Comparison of ENCODE assay signal across 9 cellular contexts in the genomic region with DNA sequence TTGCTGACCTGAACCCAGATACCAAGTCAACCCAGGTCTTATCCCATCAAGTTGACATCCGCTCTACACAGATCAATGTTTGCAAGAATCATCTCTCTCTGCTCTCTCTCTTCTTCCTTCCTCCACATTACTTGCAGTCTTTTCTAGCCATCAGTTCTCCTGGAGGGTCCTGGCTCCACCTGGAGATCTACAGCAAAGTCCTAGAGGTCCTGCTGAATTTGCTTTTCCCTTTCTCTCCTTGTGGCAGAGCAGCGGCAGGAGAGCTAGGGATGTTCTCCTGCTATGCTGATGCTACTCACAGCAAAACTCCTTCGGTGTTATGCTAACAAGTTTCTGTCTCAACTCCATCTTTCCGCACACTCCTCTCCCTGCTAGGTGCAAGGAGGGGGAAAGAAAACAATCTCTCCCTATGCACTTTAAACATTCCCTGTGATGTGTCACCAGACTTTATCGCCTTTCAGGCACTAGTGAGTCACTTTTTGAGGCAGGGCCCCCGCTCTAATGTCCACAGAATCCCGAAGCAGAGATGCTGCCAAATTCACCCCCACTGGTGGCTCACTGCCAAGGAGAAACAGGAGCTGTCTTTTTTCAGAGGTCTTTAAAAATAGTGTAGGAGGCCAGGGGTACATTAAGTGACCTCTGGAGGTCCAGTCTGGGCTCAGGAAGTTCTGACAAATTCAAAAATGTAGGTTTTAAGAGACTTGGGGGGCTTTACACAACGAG.
A peak's percentile ranks its signal among the peaks of the same experiment; 100 is the strongest.
DNase-seq lines count a peak whose midpoint lies in the region; ATAC-seq and TF ChIP-seq lines count a peak whose summit lies in the region.
"Had no signal": no experiment of that assay in that cellular context is flagged by ENCODE, and none has a peak within 500 bp of the region (broad histone marks: within the 10 kb centered on the region; RNA-seq: fewer than 3 reads in every experiment).

No MANE protein-coding gene starts in this region.

- H3K4me1 Mint-ChIP-seq in activated T-cell treated with anti-CD3 and anti-CD28 coated beads, Interleukin-2, amount 50 U/mL, for 24 hours (ENCODE audit: low read depth), result peaks cover 32% of the 10 kb centered on the region

- intact Hi-C loops in dorsolateral prefrontal cortex (cut with DNase I), result no loop called here

- no peak for ATAC-seq in GM21786 (IDR thresholded peaks at IDR 0.05; ENCODE audit: unreplicated experiment)

- H3K36me3 ChIP-seq in mesodermal cell (ENCODE audit: control insufficient read depth, insufficient read depth, low read length), result no peaks in the 10 kb centered on the region

- H3K27ac Mint-ChIP-seq in activated T-cell treated with anti-CD3 and anti-CD28 coated beads, Interleukin-2, amount 50 U/mL, for 24 hours, result no peak overlapping the region
- H3K27ac Mint-ChIP-seq: CD4-positive, CD25-positive, alpha-beta regulatory T cell had no signal

- no peaks in the 10 kb centered on the region for H3K9me3 ChIP-seq in mesodermal cell (ENCODE audit: control insufficient read depth, low read length)

- TF ChIP-seq CTCF in dorsolateral prefrontal cortex (IDR thresholded peaks at IDR 0.05 in 54 of 56, conservative IDR thresholded peaks at IDR 0.05 in 2 of 56; ENCODE audit: low read depth in 1 of 56, partially characterized antibody in 56 of 56), result no peak

- H3K36me3 Mint-ChIP-seq in activated T-cell treated with anti-CD3 and anti-CD28 coated beads, Interleukin-2, amount 50 U/mL, for 24 hours (ENCODE audit: low read depth), result no peaks in the 10 kb centered on the region
- H3K36me3 Mint-ChIP-seq: CD4-positive, CD25-positive, alpha-beta regulatory T cell had no signal

- H3K4me3 Mint-ChIP-seq in activated T-cell treated with anti-CD3 and anti-CD28 coated beads, Interleukin-2, amount 50 U/mL, for 24 hours, result no peak overlapping the region
- H3K4me3 Mint-ChIP-seq: CD4-positive, CD25-positive, alpha-beta regulatory T cell had no signal

- H3K4me3 ChIP-seq in dorsolateral prefrontal cortex, result no peak overlapping the region
- H3K4me3 ChIP-seq in mesodermal cell (ENCODE audit: extremely low read depth, insufficient read depth, low read length, poor library complexity, severe bottlenecking), result no peak overlapping the region

- peaks cover 47% of the 10 kb centered on the region for H3K4me1 ChIP-seq in mesodermal cell (ENCODE audit: control insufficient read depth, insufficient read depth, low read length, poor library complexity, severe bottlenecking)

- H3K27me3 Mint-ChIP-seq in activated T-cell treated with anti-CD3 and anti-CD28 coated beads, Interleukin-2, amount 50 U/mL, for 24 hours, result peaks cover 70% of the 10 kb centered on the region

- H3K27me3 ChIP-seq in dorsolateral prefrontal cortex, result peaks cover 0 to 7% (median 0%) of the 10 kb centered on the region in 45 donors

- H3K9me3 Mint-ChIP-seq in activated T-cell treated with anti-CD3 and anti-CD28 coated beads, Interleukin-2, amount 50 U/mL, for 24 hours, result no peaks in the 10 kb centered on the region
- H3K9me3 Mint-ChIP-seq: CD4-positive, CD25-positive, alpha-beta regulatory T cell had no signal

- DNase-seq in 8988T (peak; percentile 53), LoVo (ENCODE audit: low spot score) (peak; percentile 84), dorsolateral prefrontal cortex (peak in 5 of 10 donors; percentile 39 to 72 (median 58)), NK-92 (lab: John Stamatoyannopoulos, UW; ENCODE audit: unreplicated experiment) (no peak)
- no peak for DNase-seq in activated CD4-positive, alpha-beta T cell treated with anti-CD3 and anti-CD28 coated beads for 1 hour
- no peak for DNase-seq in activated T-cell treated with anti-CD3 and anti-CD28 coated beads, Interleukin-2, amount 50 U/mL, for 24 hours
- DNase-seq: CD4-positive, CD25-positive, alpha-beta regulatory T cell had no signal

- H3K27ac ChIP-seq in dorsolateral prefrontal cortex (peak overlapping the region in 46 of 59 donors; percentile 9 to 83 (median 64)), mesodermal cell (ENCODE audit: low read depth, low read length, severe bottlenecking) (peak overlapping the region; percentile 81)

- WGBS in mesodermal cell (ENCODE audit: insufficient coverage in 2 of 2), 2 experiments, result 71 to 94% methylated on average over 2 to 5 of the region's 8 CpGs

Comparison
In these comparisons a context has a peak if more than half of its experiments do, and no peak if none do; other contexts are left out.
1. DNase-seq: peak in 8988T (single experiment) and LoVo (single experiment); none in NK-92 (single experiment), activated CD4-positive, alpha-beta T cell treated with anti-CD3 and anti-CD28 coated beads for 1 hour (single experiment) and activated T-cell treated with anti-CD3 and anti-CD28 coated beads, Interleukin-2, amount 50 U/mL, for 24 hours (single experiment).